In the genomic region with DNA sequence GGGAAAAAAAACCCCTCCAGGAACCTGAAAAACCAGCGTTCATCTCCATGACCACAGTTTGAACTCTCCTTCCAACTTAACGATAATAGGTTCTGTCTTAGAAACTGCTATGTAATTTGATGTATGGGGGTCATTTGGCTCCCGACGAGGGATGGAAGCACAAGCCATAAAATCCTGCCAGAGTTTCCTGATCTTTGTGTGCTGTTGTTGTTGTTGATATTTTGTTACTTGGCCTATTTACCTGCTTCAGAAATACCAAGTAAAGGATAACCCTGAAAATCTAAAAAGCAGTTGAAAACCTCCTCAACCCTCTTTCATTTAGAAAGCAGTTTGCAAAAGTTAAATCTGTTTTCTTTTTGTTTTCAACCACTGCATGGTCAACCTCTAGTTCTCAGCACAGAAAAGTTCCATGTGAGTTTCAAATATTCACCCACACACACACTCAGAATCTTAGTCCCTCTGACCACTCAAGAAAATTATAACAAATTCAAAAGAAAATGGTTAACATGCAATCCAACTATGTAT, we compare ENCODE assay signal across 15 cellular contexts. TPM values are rescaled to one million over a fixed set of nuclear protein-coding genes. Genes with fewer than 3 reads are reported as not detected.
DNase-seq lines count a peak whose midpoint lies in the region; TF ChIP-seq lines count a peak whose summit lies in the region.
"Had no signal": no experiment of that assay in that cellular context is flagged by ENCODE, and none has a peak within 500 bp of the region (broad histone marks: within the 10 kb centered on the region; RNA-seq: fewer than 3 reads in every experiment).

No MANE protein-coding gene starts in this region.

- H3K36me3 Mint-ChIP-seq in Calu3 (ENCODE audit: insufficient read depth, unreplicated experiment) = peaks cover 40% of the 10 kb centered on the region
- no peaks in the 10 kb centered on the region for H3K36me3 Mint-ChIP-seq in activated T-cell treated with anti-CD3 and anti-CD28 coated beads, Interleukin-2, amount 50 U/mL, for 24 hours (ENCODE audit: low read depth)
- no peaks in the 10 kb centered on the region for H3K36me3 Mint-ChIP-seq in activated CD4-positive, alpha-beta memory T cell treated with anti-CD3 and anti-CD28 coated beads, Interleukin-2, amount 10 ng/mL, durations not matched to agents 7 days and 5 days (ENCODE audit: low read depth)
- H3K36me3 Mint-ChIP-seq: activated naive CD4-positive, alpha-beta T cell treated with anti-CD3 and anti-CD28 coated beads, Interleukin-2, amount 50 U/mL, for 24 hours; natural killer cell had no signal

- no peaks in the 10 kb centered on the region for H3K9me3 Mint-ChIP-seq in Calu3 (ENCODE audit: low read depth, unreplicated experiment)
- no peaks in the 10 kb centered on the region for H3K9me3 Mint-ChIP-seq in activated T-cell treated with anti-CD3 and anti-CD28 coated beads, Interleukin-2, amount 50 U/mL, for 24 hours
- no peaks in the 10 kb centered on the region for H3K9me3 Mint-ChIP-seq in activated CD4-positive, alpha-beta memory T cell treated with anti-CD3 and anti-CD28 coated beads, Interleukin-2, amount 10 ng/mL, durations not matched to agents 7 days and 5 days
- H3K9me3 Mint-ChIP-seq: activated naive CD4-positive, alpha-beta T cell treated with anti-CD3 and anti-CD28 coated beads, Interleukin-2, amount 50 U/mL, for 24 hours; immature natural killer cell; natural killer cell had no signal

- no peak for DNase-seq in Calu3
- DNase-seq in adipocyte (ENCODE audit: low read depth) = no peak
- no peak for DNase-seq in hepatocyte (ENCODE audit: low spot score)
- no peak for DNase-seq in sigmoid colon
- DNase-seq in DMS 273 treated with DMSO at 0.1 percent for 48 hours (lab: John Stamatoyannopoulos, UW) = no peak
- DNase-seq in activated T-cell treated with anti-CD3 and anti-CD28 coated beads, Interleukin-2, amount 50 U/mL, for 24 hours = no peak
- DNase-seq in activated CD4-positive, CD25-positive, alpha-beta regulatory T cell (lab: John Stamatoyannopoulos, UW) = no peak
- no peak for DNase-seq in activated CD4-positive, alpha-beta memory T cell treated with anti-CD3 and anti-CD28 coated beads, Interleukin-2, amount 10 ng/mL, durations not matched to agents 7 days and 5 days
- DNase-seq: activated CD8-positive, alpha-beta memory T cell treated with anti-CD3 and anti-CD28 coated beads for 24 hours; DMS153; immature natural killer cell; natural killer cell; NCI-H1105; NCI-H446 treated with DMSO at 0.1 percent for 48 hours had no signal

- TF ChIP-seq EP300 in sigmoid colon (IDR thresholded peaks at IDR 0.05) = no peak

- H3K9me2 ChIP-seq in hepatocyte (replicated peaks; ENCODE audit: insufficient read depth) = no peaks in the 10 kb centered on the region

- H3K4me1 ChIP-seq in adipocyte (ENCODE audit: control insufficient read depth, insufficient read depth, low read length) (peaks cover 61% of the 10 kb centered on the region), hepatocyte (ENCODE audit: insufficient read depth) (peaks cover 19% of the 10 kb centered on the region), sigmoid colon (peaks cover 0 to 77% (median 71%) of the 10 kb centered on the region in 4 donors)

- WGBS in hepatocyte (ENCODE audit: low lambda C conversion rate, missing lambda C conversion rate) = 25% methylated on average over 4 of the region's 4 CpGs
- WGBS in sigmoid colon, 2 donors = 9 to 54% methylated on average over 4 of the region's 4 CpGs

- H3K27me3 Mint-ChIP-seq in Calu3 (ENCODE audit: unreplicated experiment) = no peaks in the 10 kb centered on the region
- H3K27me3 Mint-ChIP-seq in activated T-cell treated with anti-CD3 and anti-CD28 coated beads, Interleukin-2, amount 50 U/mL, for 24 hours = peaks cover 36% of the 10 kb centered on the region
- no peaks in the 10 kb centered on the region for H3K27me3 Mint-ChIP-seq in activated CD4-positive, alpha-beta memory T cell treated with anti-CD3 and anti-CD28 coated beads, Interleukin-2, amount 10 ng/mL, durations not matched to agents 7 days and 5 days

- peak overlapping the region; percentile 81 for H3K9ac ChIP-seq in adipocyte (ENCODE audit: low read length)

- intact Hi-C loops in Calu3 (cut with micrococcal nuclease; ENCODE audit: unreplicated experiment) = no loop called here
- intact Hi-C loops in sigmoid colon (cut with DNase I) = no loop called here

- H3K27me3 ChIP-seq in adipocyte (replicated peaks; ENCODE audit: control insufficient read depth, insufficient read depth, low read length) (no peaks in the 10 kb centered on the region), hepatocyte (peaks cover 81% of the 10 kb centered on the region), sigmoid colon (no peaks in the 10 kb centered on the region)

- TF ChIP-seq POLR2A in sigmoid colon (IDR thresholded peaks at IDR 0.05) = no peak

- H3K27ac Mint-ChIP-seq in Calu3 (ENCODE audit: unreplicated experiment) = peak overlapping the region; percentile 72
- H3K27ac Mint-ChIP-seq in activated T-cell treated with anti-CD3 and anti-CD28 coated beads, Interleukin-2, amount 50 U/mL, for 24 hours = no peak overlapping the region
- H3K27ac Mint-ChIP-seq in activated CD4-positive, alpha-beta memory T cell treated with anti-CD3 and anti-CD28 coated beads, Interleukin-2, amount 10 ng/mL, durations not matched to agents 7 days and 5 days = no peak overlapping the region
- H3K27ac Mint-ChIP-seq: activated naive CD4-positive, alpha-beta T cell treated with anti-CD3 and anti-CD28 coated beads, Interleukin-2, amount 50 U/mL, for 24 hours; immature natural killer cell; natural killer cell had no signal

- H3K9me3 ChIP-seq in adipocyte (ENCODE audit: control insufficient read depth, low read length) (no peaks in the 10 kb centered on the region), hepatocyte (ENCODE audit: low read depth) (no peaks in the 10 kb centered on the region), sigmoid colon (no peaks in the 10 kb centered on the region)

- H3K4me2 ChIP-seq in hepatocyte = peak overlapping the region; percentile 91

- H3K79me2 ChIP-seq in hepatocyte = peaks cover 18% of the 10 kb centered on the region

- H3K27ac ChIP-seq in hepatocyte = peak overlapping the region; percentile 56
- peak overlapping the region; percentile 93 to 99 (median 94) for H3K27ac ChIP-seq in sigmoid colon

- POLR2A ChIA-PET in activated CD4-positive, alpha-beta memory T cell treated with anti-CD3 and anti-CD28 coated beads, Interleukin-2, amount 10 ng/mL, durations not matched to agents 7 days and 5 days (lab: Charles Lee) = no interaction called here

- no peaks in the 10 kb centered on the region for H4K20me1 ChIP-seq in hepatocyte (ENCODE audit: insufficient read depth, poor library complexity, severe bottlenecking)

- H3K4me3 ChIP-seq in adipocyte (ENCODE audit: low read length) (peak overlapping the region; percentile 66), hepatocyte (no peak overlapping the region), sigmoid colon (no peak overlapping the region)

- no peak overlapping the region for H2AFZ ChIP-seq in hepatocyte

- CTCF ChIA-PET in Calu3 (lab: Charles Lee) = interaction anchor here (1.5 to 1.8 kb wide), 2 partner anchors 12 to 23 kb away, joined by 3 to 5 read pairs; no protein-coding TSS in a partner anchor
- CTCF ChIA-PET in activated CD4-positive, alpha-beta memory T cell treated with anti-CD3 and anti-CD28 coated beads, Interleukin-2, amount 10 ng/mL, durations not matched to agents 7 days and 5 days (lab: Charles Lee) = no interaction called here

- H3K4me3 Mint-ChIP-seq in Calu3 (ENCODE audit: low read depth, unreplicated experiment) = peak overlapping the region; percentile 78
- no peak overlapping the region for H3K4me3 Mint-ChIP-seq in activated T-cell treated with anti-CD3 and anti-CD28 coated beads, Interleukin-2, amount 50 U/mL, for 24 hours
- no peak overlapping the region for H3K4me3 Mint-ChIP-seq in activated CD4-positive, alpha-beta memory T cell treated with anti-CD3 and anti-CD28 coated beads, Interleukin-2, amount 10 ng/mL, durations not matched to agents 7 days and 5 days
- H3K4me3 Mint-ChIP-seq: activated naive CD4-positive, alpha-beta T cell treated with anti-CD3 and anti-CD28 coated beads, Interleukin-2, amount 50 U/mL, for 24 hours; immature natural killer cell; natural killer cell had no signal

- H3K36me3 ChIP-seq in adipocyte (ENCODE audit: control insufficient read depth, insufficient read depth, low read length, severe bottlenecking) (no peaks in the 10 kb centered on the region), hepatocyte (replicated peaks; ENCODE audit: insufficient read depth, low read depth) (no peaks in the 10 kb centered on the region), sigmoid colon (no peaks in the 10 kb centered on the region)

- no TSS peak for BruUV-seq in Calu3 (replicated peaks; lab: Mats Ljungman, UMichigan)

- TF ChIP-seq CTCF in Calu3 (IDR thresholded peaks at IDR 0.05; ENCODE audit: unreplicated experiment) (no peak), hepatocyte (IDR thresholded peaks at IDR 0.05; ENCODE audit: poor library complexity) (no peak), sigmoid colon (IDR thresholded peaks at IDR 0.05) (no peak)

- peaks cover 49% of the 10 kb centered on the region for H3K4me1 Mint-ChIP-seq in Calu3 (ENCODE audit: low read depth, unreplicated experiment)
- H3K4me1 Mint-ChIP-seq in activated T-cell treated with anti-CD3 and anti-CD28 coated beads, Interleukin-2, amount 50 U/mL, for 24 hours (ENCODE audit: low read depth) = no peaks in the 10 kb centered on the region
- no peaks in the 10 kb centered on the region for H3K4me1 Mint-ChIP-seq in activated CD4-positive, alpha-beta memory T cell treated with anti-CD3 and anti-CD28 coated beads, Interleukin-2, amount 10 ng/mL, durations not matched to agents 7 days and 5 days
- H3K4me1 Mint-ChIP-seq: activated naive CD4-positive, alpha-beta T cell treated with anti-CD3 and anti-CD28 coated beads, Interleukin-2, amount 50 U/mL, for 24 hours; immature natural killer cell; natural killer cell had no signal

RNA-seq across cellular contexts. Expression of gene HOXA2, which starts 9.3 kb away (rescaled TPM):
- total RNA-seq in Calu3 (2022) = 1.9 and 3.2 TPM in 2 replicates
- 0.36 TPM in 1 of 2 replicates, not detected in the other for total RNA-seq in hepatocyte
- polyA plus RNA-seq in hepatocyte = 0.07 and 0.81 TPM in 2 replicates
- total RNA-seq in sigmoid colon = 1 to 10 TPM; 1.6 to 4.3 (median 3.2) TPM
- 1 to 10 TPM in 1 of 3 donors, under 1 TPM in 2; 0.60 to 1.9 (median 0.69) TPM for polyA plus RNA-seq in sigmoid colon
- total RNA-seq in activated CD4-positive, alpha-beta memory T cell treated with anti-CD3 and anti-CD28 coated beads, Interleukin-2, amount 10 ng/mL, durations not matched to agents 7 days and 5 days = not detected
- total RNA-seq: natural killer cell had no signal
- polyA plus RNA-seq: immature natural killer cell had no signal

RNA-seq across cellular contexts. Expression of gene HOXA1, which starts 16.0 kb away (rescaled TPM):
- total RNA-seq in Calu3 (2022) = 0.24 and 0.44 TPM in 2 replicates
- total RNA-seq in hepatocyte = 0.12 and 0.30 TPM in 2 replicates
- 0.25 and 0.77 TPM in 2 replicates for polyA plus RNA-seq in hepatocyte
- 1 to 10 TPM in 2 of 4 donors, under 1 TPM in 2; 0.14 to 1.1 (median 0.95) TPM for total RNA-seq in sigmoid colon
- polyA plus RNA-seq in sigmoid colon = 1 to 10 TPM in 2 of 3 donors, under 1 TPM in 1; 0.69 to 2.4 (median 2.0) TPM
- total RNA-seq in activated CD4-positive, alpha-beta memory T cell treated with anti-CD3 and anti-CD28 coated beads, Interleukin-2, amount 10 ng/mL, durations not matched to agents 7 days and 5 days = under 1 TPM; 0.70 to 0.86 TPM

RNA-seq across cellular contexts. Expression of gene HOXA4, which starts 18.7 kb away (rescaled TPM):
- total RNA-seq in Calu3 (2022) (1.0 and 1.2 TPM in 2 replicates), hepatocyte (1.3 and 1.4 TPM in 2 replicates), sigmoid colon (1 to 10 TPM; 2.0 to 4.2 (median 2.9) TPM)
- polyA plus RNA-seq in hepatocyte (0.69 and 0.96 TPM in 2 replicates), sigmoid colon (1 to 10 TPM in 2 of 3 donors, not detected in 1; 1.8 to 4.8 TPM)
- under 1 TPM in 1 of 2 experiments, not detected in 1; 0.15 TPM for total RNA-seq in activated CD4-positive, alpha-beta memory T cell treated with anti-CD3 and anti-CD28 coated beads, Interleukin-2, amount 10 ng/mL, durations not matched to agents 7 days and 5 days

RNA-seq across cellular contexts. Expression of gene HOXA5, which starts 31.7 kb away (rescaled TPM):
- total RNA-seq in Calu3 (2022) (8.3 and 10.6 TPM in 2 replicates), hepatocyte (0.08 and 0.70 TPM in 2 replicates), sigmoid colon (10 to 100 TPM in 3 of 4 donors, 1 to 10 TPM in 1; 9.2 to 12.2 (median 11.2) TPM)
- polyA plus RNA-seq in hepatocyte (0.41 and 0.92 TPM in 2 replicates), sigmoid colon (10 to 100 TPM in 1 of 3 donors, 1 to 10 TPM in 2; 3.2 to 14.3 (median 7.8) TPM)
- total RNA-seq in activated CD4-positive, alpha-beta memory T cell treated with anti-CD3 and anti-CD28 coated beads, Interleukin-2, amount 10 ng/mL, durations not matched to agents 7 days and 5 days = not detected

RNA-seq across cellular contexts. Expression of gene HOXA6, which starts 35.8 kb away (rescaled TPM):
- total RNA-seq in Calu3 (2022) (11.4 and 12.4 TPM in 2 replicates), hepatocyte (not detected in 2 replicates), sigmoid colon (1 to 10 TPM; 4.2 to 10.0 (median 4.5) TPM)
- polyA plus RNA-seq in hepatocyte (0.16 and 0.23 TPM in 2 replicates), sigmoid colon (1 to 10 TPM in 2 of 3 donors, not detected in 1; 1.6 to 8.1 TPM)
- total RNA-seq in activated CD4-positive, alpha-beta memory T cell treated with anti-CD3 and anti-CD28 coated beads, Interleukin-2, amount 10 ng/mL, durations not matched to agents 7 days and 5 days = not detected
